ENCODE assay signal across 8 cellular contexts in genomic region chr6:11044712-11045167, GRCh38. TPM values are rescaled to one million over a fixed set of nuclear protein-coding genes. Genes with fewer than 3 reads are reported as not detected.
DNase-seq lines count a peak whose midpoint lies in the region; ATAC-seq, FAIRE-seq and TF ChIP-seq lines count a peak whose summit lies in the region.

No MANE protein-coding gene starts in this region.

- TF ChIP-seq EP300 in K562 (IDR thresholded peaks at IDR 0.05; ENCODE audit: low read length), result no peak

- POLR2A ChIA-PET in K562 (lab: Yijun Ruan, JAX), result no interaction called here

- no peak for ATAC-seq in stimulated activated naive CD8-positive, alpha-beta T cell treated with anti-CD3 and anti-CD28 coated beads, Interleukin-15, Interleukin-2, amounts not matched to agents 100 U/mL and 50 U/mL, for 24 hours
- no peak for ATAC-seq in K562

- H3K36me3 ChIP-seq in K562 (ENCODE audit: control insufficient read depth, insufficient read depth, low read length), result no peaks in the 10 kb centered on the region

- H3K9me1 ChIP-seq in K562 (ENCODE audit: control insufficient read depth, insufficient read depth, low read length), result no peaks in the 10 kb centered on the region

- TF ChIP-seq CTCF in K562 (IDR thresholded peaks at IDR 0.05 in 2 of 3, conservative IDR thresholded peaks at IDR 0.05 in 1 of 3; ENCODE audit: insufficient read depth in 2 of 3, low read depth in 1 of 3, low read length in 3 of 3) (no peak), mesothelial cell of epicardium (IDR thresholded peaks at IDR 0.05; ENCODE audit: unreplicated experiment) (no peak)

- no peak for DNase-seq in stimulated activated naive CD8-positive, alpha-beta T cell treated with anti-CD3 and anti-CD28 coated beads, Interleukin-15, Interleukin-2, amounts not matched to agents 100 U/mL and 50 U/mL, for 24 hours
- DNase-seq in K562 (ENCODE audit: extremely low read depth in 1 of 4, low spot score in 3 of 4) (no peak), mesothelial cell of epicardium (ENCODE audit: low spot score in 2 of 2, unreplicated experiment in 2 of 2) (no peak), NCI-H1092 (lab: John Stamatoyannopoulos, UW) (no peak), amniotic stem cell (lab: John Stamatoyannopoulos, UW) (no peak), NOMO-1 (lab: John Stamatoyannopoulos, UW; ENCODE audit: unreplicated experiment in 2 of 2) (no peak), NCI-H1930 (lab: John Stamatoyannopoulos, UW) (no peak)

- no peaks in the 10 kb centered on the region for H3K36me3 Mint-ChIP-seq in stimulated activated naive CD8-positive, alpha-beta T cell treated with anti-CD3 and anti-CD28 coated beads, Interleukin-15, Interleukin-2, amounts not matched to agents 100 ng/mL and 50 ng/mL, for 24 hours (ENCODE audit: low read depth)
- H3K36me3 Mint-ChIP-seq in mesothelial cell of epicardium, result no peaks in the 10 kb centered on the region

- intact Hi-C loops in K562 (cut with micrococcal nuclease), result loop anchor here (1.0 kb wide), 1 partner anchor 93 kb away; no protein-coding TSS in a partner anchor

- H2AFZ ChIP-seq in K562 (ENCODE audit: low read depth, low read length), result peak overlapping the region; percentile 83

- in situ Hi-C loops in K562 (cut with MboI), result no loop called here

- H3K4me3 Mint-ChIP-seq in stimulated activated naive CD8-positive, alpha-beta T cell treated with anti-CD3 and anti-CD28 coated beads, Interleukin-15, Interleukin-2, amounts not matched to agents 100 ng/mL and 50 ng/mL, for 24 hours, result peak overlapping the region; percentile 76
- peak overlapping the region; percentile 79 for H3K4me3 Mint-ChIP-seq in mesothelial cell of epicardium

- H3K27ac ChIP-seq in K562 (ENCODE audit: extremely low read depth, low read depth, low read length), result no peak overlapping the region

- no TSS peak for BruUV-seq in K562 (replicated peaks; lab: Mats Ljungman, UMichigan)

- 0 out of 2 replicates have a peak, but pooled peaks cover 2% of the 10 kb centered on the region for H3K9me3 ChIP-seq in K562 (replicated peaks; ENCODE audit: control insufficient read depth, insufficient read depth, low read depth, low read length)

- TF ChIP-seq RAD21 in K562 (CRISPR knock-in tag; conservative IDR thresholded peaks at IDR 0.05 in 1 of 2, IDR thresholded peaks at IDR 0.05 in 1 of 2), result no peak

- peak overlapping the region; percentile 77 for H3K4me2 ChIP-seq in K562 (ENCODE audit: insufficient read depth, low read length)

- FAIRE-seq in K562 (lab: Jason Lieb, UNC), result peak; percentile 42

- no peak for TF ChIP-seq POLR2A in K562 (conservative IDR thresholded peaks at IDR 0.05)

- WGBS in K562 (ENCODE audit: insufficient coverage, low coverage, missing lambda C conversion rate), result 64% methylated on average over 14 of the region's 23 CpGs

- no peaks in the 10 kb centered on the region for H4K20me1 ChIP-seq in K562 (replicated peaks; ENCODE audit: control insufficient read depth, insufficient read depth, low read length)

- CTCF ChIA-PET in K562 (lab: Yijun Ruan, JAX; ENCODE audit: low intra/inter-chr PET ratio), result interaction anchor here (0.6 to 2.0 kb wide), 7 partner anchors 24 to 961 kb away, joined by 3 to 8 read pairs (median 3); no protein-coding TSS in a partner anchor

- H3K79me2 ChIP-seq in K562 (ENCODE audit: control insufficient read depth, insufficient read depth, low read length), result no peaks in the 10 kb centered on the region

- H3K27me3 ChIP-seq in K562 (ENCODE audit: control insufficient read depth in 2 of 2, insufficient read depth in 2 of 2, low read length in 2 of 2), result peaks cover 33% of the 10 kb centered on the region in 2 experiments

- H3K4me3 ChIP-seq in K562, result peak overlapping the region; percentile 43

- H3K4me1 ChIP-seq in K562 (replicated peaks in 1 of 2; ENCODE audit: control insufficient read depth in 2 of 2, insufficient read depth in 2 of 2, low read length in 2 of 2), result peaks cover 0 to 18% of the 10 kb centered on the region in 2 experiments; a peak in 2 of 5 replicates

- no peak overlapping the region for H3K27ac Mint-ChIP-seq in stimulated activated naive CD8-positive, alpha-beta T cell treated with anti-CD3 and anti-CD28 coated beads, Interleukin-15, Interleukin-2, amounts not matched to agents 100 ng/mL and 50 ng/mL, for 24 hours
- no peak overlapping the region for H3K27ac Mint-ChIP-seq in mesothelial cell of epicardium

- peaks cover 73% of the 10 kb centered on the region for H3K27me3 Mint-ChIP-seq in stimulated activated naive CD8-positive, alpha-beta T cell treated with anti-CD3 and anti-CD28 coated beads, Interleukin-15, Interleukin-2, amounts not matched to agents 100 ng/mL and 50 ng/mL, for 24 hours
- H3K27me3 Mint-ChIP-seq in mesothelial cell of epicardium (ENCODE audit: low read depth), result peaks cover 54% of the 10 kb centered on the region

- peaks cover 5% of the 10 kb centered on the region for H3K4me1 Mint-ChIP-seq in stimulated activated naive CD8-positive, alpha-beta T cell treated with anti-CD3 and anti-CD28 coated beads, Interleukin-15, Interleukin-2, amounts not matched to agents 100 ng/mL and 50 ng/mL, for 24 hours (ENCODE audit: low read depth)
- peaks cover 15% of the 10 kb centered on the region for H3K4me1 Mint-ChIP-seq in mesothelial cell of epicardium

- H3K9me3 Mint-ChIP-seq in stimulated activated naive CD8-positive, alpha-beta T cell treated with anti-CD3 and anti-CD28 coated beads, Interleukin-15, Interleukin-2, amounts not matched to agents 100 ng/mL and 50 ng/mL, for 24 hours, result no peaks in the 10 kb centered on the region
- no peaks in the 10 kb centered on the region for H3K9me3 Mint-ChIP-seq in mesothelial cell of epicardium

- peak overlapping the region in 1 of 2 experiments; percentile 83; a peak in 2 of 4 replicates for H3K9ac ChIP-seq in K562 (ENCODE audit: insufficient read depth in 1 of 2, low read depth in 2 of 2, low read length in 2 of 2)

TF ChIP-seq in K562, 482 proteins besides CTCF, POLR2A, EP300 and RAD21 (continues in another document):
- TF ChIP-seq DDX20 (tag; IDR thresholded peaks at IDR 0.05; ENCODE audit: low read depth) (no peak), KLF1 (tag; IDR thresholded peaks at IDR 0.05) (0 out of 2 replicates have a peak, but pooled peaks have one; percentile 17), TFAP4 (CRISPR knock-in tag; IDR thresholded peaks at IDR 0.05; ENCODE audit: borderline replicate concordance) (peak; percentile 48; the same call in 1 of the 2 replicates), STAT5B (CRISPR knock-in tag; IDR thresholded peaks at IDR 0.05) (no peak), TAF15 (IDR thresholded peaks at IDR 0.05; ENCODE audit: low read depth, low read length) (no peak), PCBP1 (IDR thresholded peaks at IDR 0.05; ENCODE audit: low read depth, low read length, poor library complexity, severe bottlenecking) (peak; percentile 10), NR2C2 (CRISPR knock-in tag; IDR thresholded peaks at IDR 0.05) (0 out of 2 replicates have a peak, but pooled peaks have one; percentile 45), NR2C2 (tag; IDR thresholded peaks at IDR 0.05) (no peak)

RNA-seq across cellular contexts. Expression of gene ELOVL2, which starts 0.6 kb away (rescaled TPM):
- 0.09 and 0.23 TPM in 2 replicates for total RNA-seq in K562 (2011; cell fraction: chromatin; rRNA removed; ENCODE audit: low replicate concordance)
- 0.13 and 0.17 TPM in 2 replicates for total RNA-seq in K562 (2011; cell fraction: nucleolus; rRNA removed)
- 0.22 and 0.76 TPM in 2 replicates for total RNA-seq in K562 (2011; cell fraction: nucleoplasm; rRNA removed)
- total RNA-seq in K562 (2014; rRNA removed) (0.05 and 0.33 TPM in 2 replicates), K562 (2014; rRNA removed; fragmentation: Illumina TruSeq; extraction: Trizol) (0.36 and 0.48 TPM in 2 replicates), K562 (2015; rRNA removed; fragmentation: Illumina TruSeq; extraction: Trizol) (0.30 and 0.47 TPM in 2 replicates), K562 (2021) (0.29 and 0.31 TPM in 2 replicates), mesothelial cell of epicardium (1.6 to 1.8 TPM (median 1.6 TPM) in 3 replicates)
- polyA plus RNA-seq in K562 (2011; rRNA removed) (0.35 and 0.96 TPM in 2 replicates), K562 (2014; fragmentation: Illumina TruSeq; extraction: Trizol) (0.35 and 0.56 TPM in 2 replicates), K562 (2014; fragmentation: Nextera tagmentation; extraction: Ambion mirVana) (under 1 TPM; 0.14 to 0.20 TPM), K562 (2014; rRNA removed) (0.17 and 0.23 TPM in 2 replicates)
- 0.15 and 0.31 TPM in 2 replicates for polyA plus RNA-seq in K562 (2011; cell fraction: cytosol; rRNA removed)
- 0.07 and 0.21 TPM in 2 replicates for polyA plus RNA-seq in K562 (2011; cell fraction: nucleus; rRNA removed)
- polyA plus RNA-seq in K562 (2012), result 0.57 and 0.64 TPM in 2 replicates
- 0.39 and 1.0 TPM in 2 replicates for polyA minus RNA-seq in K562 (2011; rRNA and poly(A)+ RNA removed)
- 0.27 and 0.29 TPM in 2 replicates for polyA minus RNA-seq in K562 (2011; cell fraction: cytosol; rRNA and poly(A)+ RNA removed)
- polyA minus RNA-seq in K562 (2011; cell fraction: nucleus; rRNA and poly(A)+ RNA removed), result 0.27 TPM in 1 of 2 replicates, not detected in the other

RNA-seq across cellular contexts. Expression of gene SMIM13, which starts 48.9 kb away (rescaled TPM):
- 4.2 and 16.1 TPM in 2 replicates for total RNA-seq in K562 (2011; cell fraction: chromatin; rRNA removed; ENCODE audit: low replicate concordance)
- total RNA-seq in K562 (2011; cell fraction: nucleolus; rRNA removed), result 2.2 and 3.4 TPM in 2 replicates
- 9.5 and 15.3 TPM in 2 replicates for total RNA-seq in K562 (2011; cell fraction: nucleoplasm; rRNA removed)
- total RNA-seq in K562 (2014; rRNA removed) (10.1 and 11.7 TPM in 2 replicates), K562 (2014; rRNA removed; fragmentation: Illumina TruSeq; extraction: Trizol) (21.5 and 23.7 TPM in 2 replicates), K562 (2015; rRNA removed; fragmentation: Illumina TruSeq; extraction: Trizol) (12.1 and 13.0 TPM in 2 replicates), K562 (2021) (23.0 and 24.8 TPM in 2 replicates), mesothelial cell of epicardium (16.9 to 18.9 TPM (median 18.0 TPM) in 3 replicates)
- polyA plus RNA-seq in K562 (2011; rRNA removed) (7.1 and 8.9 TPM in 2 replicates), K562 (2014; fragmentation: Illumina TruSeq; extraction: Trizol) (14.5 and 15.2 TPM in 2 replicates), K562 (2014; fragmentation: Nextera tagmentation; extraction: Ambion mirVana) (1 to 10 TPM; 5.5 to 7.2 TPM), K562 (2014; rRNA removed) (7.7 and 8.7 TPM in 2 replicates)
- 1.7 and 3.4 TPM in 2 replicates for polyA plus RNA-seq in K562 (2011; cell fraction: cytosol; rRNA removed)
- polyA plus RNA-seq in K562 (2011; cell fraction: nucleus; rRNA removed), result 2.4 and 3.3 TPM in 2 replicates
- 12.6 and 15.8 TPM in 2 replicates for polyA plus RNA-seq in K562 (2012)
- polyA minus RNA-seq in K562 (2011; rRNA and poly(A)+ RNA removed), result 13.3 and 17.7 TPM in 2 replicates
- 7.8 and 8.5 TPM in 2 replicates for polyA minus RNA-seq in K562 (2011; cell fraction: cytosol; rRNA and poly(A)+ RNA removed)
- polyA minus RNA-seq in K562 (2011; cell fraction: nucleus; rRNA and poly(A)+ RNA removed), result 2.8 and 5.9 TPM in 2 replicates
